13 cellular contexts compared by ENCODE assay signal in genomic region chr17:81885869-81886548, GRCh38. TPM values are rescaled to one million over a fixed set of nuclear protein-coding genes. Genes with fewer than 3 reads are reported as not detected.
DNase-seq lines count a peak whose midpoint lies in the region; ATAC-seq and TF ChIP-seq lines count a peak whose summit lies in the region.
"Had no signal": no experiment of that assay in that cellular context is flagged by ENCODE, and none has a peak within 500 bp of the region (broad histone marks: within the 10 kb centered on the region; RNA-seq: fewer than 3 reads in every experiment).

No MANE protein-coding gene starts in this region.

- ATAC-seq in PC-3, result peak; percentile 97
- ATAC-seq in gastrocnemius medialis, result peak; percentile 96
- no peak for ATAC-seq in GM21786 (IDR thresholded peaks at IDR 0.05; ENCODE audit: unreplicated experiment)
- ATAC-seq: GM23338 had no signal

- H3K36me3 Mint-ChIP-seq in endodermal cell (ENCODE audit: low read depth), result peaks cover 78% of the 10 kb centered on the region

- DNase-seq in DMS53 (lab: John Stamatoyannopoulos, UW) (peak; percentile 62), DMS53 treated with DMSO at 0.1 percent for 48 hours (lab: John Stamatoyannopoulos, UW; ENCODE audit: unreplicated experiment) (no peak), PC-3 (peak; percentile 93), endodermal cell (peak; percentile 49), gastrocnemius medialis (peak; percentile 93 to 97), COR-L47 (lab: John Stamatoyannopoulos, UW) (no peak)
- DNase-seq in activated effector memory CD4-positive, alpha-beta T cell treated with Interleukin-2 at 50 U/mL for 16 hours, result no peak
- DNase-seq: NCI-H69; stimulated activated CD8-positive, alpha-beta memory T cell treated with anti-CD3 and anti-CD28 coated beads, Interleukin-4, amount 100 ng/mL, for 48 hours had no signal

- TF ChIP-seq CTCF in PC-3 (conservative IDR thresholded peaks at IDR 0.05; ENCODE audit: low read depth, low read length), result no peak
- no peak for TF ChIP-seq CTCF in endodermal cell (conservative IDR thresholded peaks at IDR 0.05)
- TF ChIP-seq CTCF in gastrocnemius medialis (IDR thresholded peaks at IDR 0.05 in 4 of 5, conservative IDR thresholded peaks at IDR 0.05 in 1 of 5), result no peak

- H3F3A ChIP-seq in PC-3 (ENCODE audit: low read length, unreplicated experiment), result peaks cover 12% of the 10 kb centered on the region

- no peak overlapping the region for H2AFZ ChIP-seq in PC-3 (ENCODE audit: low read length)
- H2AFZ ChIP-seq: GM23338 had no signal

- H3K4me3 Mint-ChIP-seq in endodermal cell, result no peak overlapping the region
- H3K4me3 Mint-ChIP-seq: GM23338 had no signal

- no TSS peak for BruUV-seq in PC-3 (replicated peaks; lab: Mats Ljungman, UMichigan)

- POLR2A ChIA-PET in PC-3 (lab: Charles Lee; ENCODE audit: unreplicated experiment), result interaction anchor here (0.6 kb wide), 2 partner anchors 12 to 24 kb away, joined by 3 to 4 read pairs; no protein-coding TSS in a partner anchor

- H3K4me3 ChIP-seq in PC-3 (ENCODE audit: low read length), result no peak overlapping the region
- H3K4me3 ChIP-seq in endodermal cell (ENCODE audit: low read length), result no peak overlapping the region
- no peak overlapping the region for H3K4me3 ChIP-seq in gastrocnemius medialis
- H3K4me3 ChIP-seq: GM23338, right atrium auricular region had no signal

- CTCF ChIA-PET in PC-3 (lab: Charles Lee), result interaction anchor here (0.6 kb wide), 1 partner anchor 136 kb away, joined by 4 read pairs; the partner anchor contains the start of gene CENPX

- intact Hi-C loops in PC-3 (cut with micrococcal nuclease) (no loop called here), gastrocnemius medialis (cut with DNase I; ENCODE audit: low total_unique reads) (loop anchor here (1.0 to 2.0 kb wide), 3 partner anchors 15 to 45 kb away; partner anchors contain the start of genes ARHGDIA and MAFG)

- H3K27ac ChIP-seq in PC-3 (ENCODE audit: low read length) (peak overlapping the region; percentile 72), endodermal cell (ENCODE audit: low read depth, low read length) (no peak overlapping the region), gastrocnemius medialis (peak overlapping the region; percentile 92 to 98 (median 97))
- H3K27ac ChIP-seq: right atrium auricular region had no signal

- peaks cover 5% of the 10 kb centered on the region for H3K4me1 Mint-ChIP-seq in endodermal cell

- H3K27me3 ChIP-seq in PC-3 (ENCODE audit: low read length), result no peaks in the 10 kb centered on the region
- H3K27me3 ChIP-seq in endodermal cell (ENCODE audit: control insufficient read depth, insufficient read depth, low read length, poor library complexity, severe bottlenecking), result no peaks in the 10 kb centered on the region
- H3K27me3 ChIP-seq in gastrocnemius medialis, result no peaks in the 10 kb centered on the region
- H3K27me3 ChIP-seq: right atrium auricular region had no signal

- in situ Hi-C loops in gastrocnemius medialis (cut with MboI; ENCODE audit: low sequenced_read_pairs in 4 of 4), result no loop called here

- 98 to 100% methylated on average over 11 of the region's 11 CpGs for WGBS in endodermal cell (ENCODE audit: insufficient coverage in 1 of 2, insufficient read length in 1 of 2), 2 experiments

- H3K9me3 ChIP-seq in PC-3 (ENCODE audit: low read length) (no peaks in the 10 kb centered on the region), endodermal cell (ENCODE audit: control insufficient read depth, low read length) (no peaks in the 10 kb centered on the region), gastrocnemius medialis (no peaks in the 10 kb centered on the region)
- H3K9me3 ChIP-seq: right atrium auricular region had no signal

- peaks cover 70% of the 10 kb centered on the region for H3K79me2 ChIP-seq in PC-3 (ENCODE audit: low read length)

- peak overlapping the region; percentile 60 for H3K4me2 ChIP-seq in PC-3 (ENCODE audit: low read length)
- H3K4me2 ChIP-seq: GM23338 had no signal

- no peak overlapping the region for H3K9ac ChIP-seq in PC-3 (ENCODE audit: low read length)
- no peak overlapping the region for H3K9ac ChIP-seq in endodermal cell (ENCODE audit: extremely low read depth, low read length, poor library complexity, severe bottlenecking)

- peak; percentile 29 to 31 for TF ChIP-seq POLR2A in gastrocnemius medialis (IDR thresholded peaks at IDR 0.05)

- H3K36me3 ChIP-seq in PC-3 (ENCODE audit: low read depth, low read length) (peaks cover 70% of the 10 kb centered on the region), endodermal cell (ENCODE audit: control insufficient read depth, insufficient read depth, low read length) (peaks cover 92% of the 10 kb centered on the region), gastrocnemius medialis (peaks cover 0 to 53% of the 10 kb centered on the region in 2 donors)

- no peaks in the 10 kb centered on the region for H3K9me2 ChIP-seq in PC-3 (replicated peaks; ENCODE audit: low read length)

- no peak overlapping the region for H3K27ac Mint-ChIP-seq in endodermal cell
- H3K27ac Mint-ChIP-seq: GM23338 had no signal

- H3K27me3 Mint-ChIP-seq in endodermal cell (ENCODE audit: insufficient read depth), result no peaks in the 10 kb centered on the region

- H4K20me1 ChIP-seq in PC-3 (ENCODE audit: low read length), result peaks cover 34% of the 10 kb centered on the region

- H3K4me1 ChIP-seq in PC-3 (ENCODE audit: insufficient read depth, low read length), result peaks cover 41% of the 10 kb centered on the region
- H3K4me1 ChIP-seq in endodermal cell (ENCODE audit: control insufficient read depth, insufficient read depth, low read length), result peaks cover 7% of the 10 kb centered on the region
- H3K4me1 ChIP-seq in gastrocnemius medialis, result peaks cover 36 to 41% of the 10 kb centered on the region in 2 donors

- no peaks in the 10 kb centered on the region for H3K9me3 Mint-ChIP-seq in endodermal cell
- H3K9me3 Mint-ChIP-seq: GM23338 had no signal

RNA-seq across cellular contexts. Expression of gene ALYREF, which starts 5.4 kb away (rescaled TPM):
- total RNA-seq in PC-3 (2014; rRNA removed) (496 and 633 TPM in 2 replicates), endodermal cell (100 to 1,000 TPM; 154 to 170 TPM), gastrocnemius medialis (10 to 100 TPM; 40.9 to 65.3 (median 50.7) TPM)
- polyA plus RNA-seq in endodermal cell (2013, experiment 1 of 2), result 123 TPM
- 122 TPM for polyA plus RNA-seq in endodermal cell (2013, experiment 2 of 2)

RNA-seq across cellular contexts. Expression of gene ANAPC11, which starts 5.5 kb away (rescaled TPM):
- total RNA-seq in PC-3 (2014; rRNA removed) (243 and 268 TPM in 2 replicates), endodermal cell (100 to 1,000 TPM; 161 to 195 TPM), gastrocnemius medialis (100 to 1,000 TPM; 173 to 258 (median 197) TPM)
- polyA plus RNA-seq in endodermal cell (2013, experiment 1 of 2), result 211 TPM
- polyA plus RNA-seq in endodermal cell (2013, experiment 2 of 2), result 200 TPM

RNA-seq across cellular contexts. Expression of gene ARHGDIA, which starts 14.9 kb away (rescaled TPM):
- total RNA-seq in PC-3 (2014; rRNA removed), result 201 and 261 TPM in 2 replicates
- total RNA-seq in endodermal cell, result 100 to 1,000 TPM; 240 to 254 TPM
- 180 TPM for polyA plus RNA-seq in endodermal cell (2013, experiment 1 of 2)
- 185 TPM for polyA plus RNA-seq in endodermal cell (2013, experiment 2 of 2)
- 100 to 1,000 TPM in 1 of 4 donors, 10 to 100 TPM in 3; 52.1 to 122 (median 64.4) TPM for total RNA-seq in gastrocnemius medialis

RNA-seq across cellular contexts. Expression of gene NPB, which starts 16.0 kb away (rescaled TPM):
- total RNA-seq in PC-3 (2014; rRNA removed) (0.07 and 0.17 TPM in 2 replicates), endodermal cell (1 to 10 TPM; 3.3 to 3.7 TPM), gastrocnemius medialis (1 to 10 TPM in 2 of 4 donors, under 1 TPM in 1, not detected in 1; 0.46 to 1.4 (median 1.1) TPM)
- polyA plus RNA-seq in endodermal cell (2013, experiment 1 of 2), result 1.0 TPM
- 1.2 TPM for polyA plus RNA-seq in endodermal cell (2013, experiment 2 of 2)
- polyA plus RNA-seq: keratinocyte had no signal

RNA-seq across cellular contexts. Expression of gene PCYT2, which starts 25.2 kb away (rescaled TPM):
- total RNA-seq in PC-3 (2014; rRNA removed) (33.3 and 42.7 TPM in 2 replicates), endodermal cell (10 to 100 TPM; 66.8 to 70.9 TPM), gastrocnemius medialis (10 to 100 TPM; 22.6 to 44.8 (median 37.1) TPM)
- polyA plus RNA-seq in endodermal cell (2013, experiment 1 of 2), result 38.9 TPM
- 40.4 TPM for polyA plus RNA-seq in endodermal cell (2013, experiment 2 of 2)

Comparison
In these comparisons a context has a peak if more than half of its experiments do, and no peak if none do; other contexts are left out.
1. DNase-seq: peak in DMS53 (single experiment), PC-3 (single experiment), endodermal cell (single experiment) and gastrocnemius medialis (2 of 2); none in DMS53 treated with DMSO at 0.1 percent for 48 hours (single experiment), COR-L47 (single experiment) and activated effector memory CD4-positive, alpha-beta T cell treated with Interleukin-2 at 50 U/mL for 16 hours (single experiment).